ENCODE assay signal across 8 cellular contexts in the genomic region with DNA sequence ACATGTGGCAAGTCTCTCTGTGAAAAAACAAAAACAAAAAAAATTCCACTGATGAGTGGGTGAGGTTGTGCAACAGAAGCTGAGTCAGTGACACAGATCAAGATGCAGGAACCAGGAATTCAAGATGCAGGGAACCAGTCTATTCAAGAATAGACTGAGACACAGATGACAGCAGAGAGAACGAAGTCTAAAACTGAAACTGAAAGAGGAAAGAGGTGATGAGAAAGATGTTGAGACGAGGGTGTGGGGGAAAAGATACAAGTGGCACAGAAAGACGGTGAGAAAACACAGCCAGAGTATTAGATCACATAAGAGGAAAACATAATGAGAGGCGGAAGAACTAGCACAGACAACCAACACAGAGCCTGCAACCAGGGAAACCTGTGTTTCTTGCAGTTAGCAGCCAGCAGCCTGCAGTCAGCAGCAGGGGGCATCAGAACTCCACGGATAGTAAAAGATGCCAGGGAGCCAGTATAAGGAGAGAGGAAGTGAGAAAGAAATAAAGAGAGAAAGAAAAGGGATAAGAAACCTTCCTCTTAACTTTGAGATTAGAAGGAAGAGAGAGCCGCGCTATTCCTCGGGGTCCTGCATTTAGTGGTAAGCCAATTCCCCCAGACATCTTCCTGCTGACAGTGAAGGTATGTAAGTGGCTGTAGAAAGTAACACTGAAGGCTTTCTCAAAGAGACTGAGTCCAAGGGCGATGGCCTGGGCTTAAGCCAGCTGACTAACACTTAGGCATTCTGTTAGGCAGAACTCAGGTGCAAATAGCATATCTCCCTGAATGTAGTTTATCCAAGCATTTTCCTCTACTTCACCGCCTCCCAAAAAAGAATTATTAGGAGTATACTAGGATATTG.
DNase-seq lines count a peak whose midpoint lies in the region; ATAC-seq and TF ChIP-seq lines count a peak whose summit lies in the region.

No MANE protein-coding gene starts in this region.

- H3K36me3 ChIP-seq in neutrophil: no peaks in the 10 kb centered on the region
- no peaks in the 10 kb centered on the region for H3K36me3 ChIP-seq in thyroid gland

- 24% methylated on average over 10 of the region's 10 CpGs for WGBS in thyroid gland, 2 donors

- H3K4me1 ChIP-seq in neutrophil (ENCODE audit: control insufficient read depth in 1 of 2, insufficient read depth in 1 of 2, low read depth in 1 of 2, low read length in 1 of 2) (peaks cover 27 to 29% of the 10 kb centered on the region in 2 experiments), thyroid gland (peaks cover 0 to 4% of the 10 kb centered on the region in 2 donors)

- intact Hi-C loops in thyroid gland (cut with DNase I): no loop called here

- DNase-seq in EL (peak; percentile 80), KBM-7 (peak; percentile 80), RKO (ENCODE audit: low spot score) (peak; percentile 67), foreskin fibroblast (peak; percentile 80 to 89), thyroid gland (peak; percentile 32 to 45)
- peak; percentile 8 for DNase-seq in activated T-helper 9 cell treated with anti-CD3 and anti-CD28 coated beads, Interleukin-2, amount 50 U/mL, for 16 hours (ENCODE audit: low read depth)

- H3K27ac ChIP-seq in neutrophil (peak overlapping the region; percentile 91), thyroid gland (peak overlapping the region in 2 of 3 donors; percentile 11 to 37)

- ATAC-seq in GM21723 (IDR thresholded peaks at IDR 0.05; ENCODE audit: unreplicated experiment): peak; percentile 81

- in situ Hi-C loops in KBM-7 (cut with MboI; ENCODE audit: low pct_unique_long_range_greater_than_20kb, low sequenced_read_pairs): no loop called here

- TF ChIP-seq POLR2A in thyroid gland (IDR thresholded peaks at IDR 0.05): no peak

- H3K4me3 ChIP-seq in foreskin fibroblast (ENCODE audit: low read depth in 1 of 2, low read length in 2 of 2) (peak overlapping the region; percentile 45 to 65), neutrophil (ENCODE audit: low read depth in 1 of 2, low read length in 1 of 2) (peak overlapping the region; percentile 65 to 67), thyroid gland (replicated peaks in 1 of 3) (no peak overlapping the region)

- H3K9me3 ChIP-seq in neutrophil (no peaks in the 10 kb centered on the region), thyroid gland (no peaks in the 10 kb centered on the region)

- TF ChIP-seq CTCF in foreskin fibroblast (IDR thresholded peaks at IDR 0.05; ENCODE audit: low read depth, low read length) (peak; percentile 95), neutrophil (IDR thresholded peaks at IDR 0.05) (peak; percentile 66), thyroid gland (IDR thresholded peaks at IDR 0.05) (peak in 5 of 6 experiments; percentile 13 to 66 (median 45))

- H3K27me3 ChIP-seq in neutrophil (no peaks in the 10 kb centered on the region), thyroid gland (no peaks in the 10 kb centered on the region)

Comparison
In these comparisons a context has a peak if more than half of its experiments do, and no peak if none do; other contexts are left out.
1. DNase-seq: peak in every context shown above with its lines; median percentile 84 in foreskin fibroblast; 80 in EL; 80 in KBM-7; 67 in RKO; 38 in thyroid gland; 8 in activated T-helper 9 cell treated with anti-CD3 and anti-CD28 coated beads, Interleukin-2, amount 50 U/mL, for 16 hours.
2. H3K4me3 ChIP-seq: peak in foreskin fibroblast (2 of 2) and neutrophil (2 of 2); none in thyroid gland (0 of 3).
3. CTCF ChIP-seq: peak in every context shown above with its lines; median percentile 95 in foreskin fibroblast; 66 in neutrophil; 45 in thyroid gland.